Comparison of ENCODE assay signal across 9 cellular contexts in the genomic region with DNA sequence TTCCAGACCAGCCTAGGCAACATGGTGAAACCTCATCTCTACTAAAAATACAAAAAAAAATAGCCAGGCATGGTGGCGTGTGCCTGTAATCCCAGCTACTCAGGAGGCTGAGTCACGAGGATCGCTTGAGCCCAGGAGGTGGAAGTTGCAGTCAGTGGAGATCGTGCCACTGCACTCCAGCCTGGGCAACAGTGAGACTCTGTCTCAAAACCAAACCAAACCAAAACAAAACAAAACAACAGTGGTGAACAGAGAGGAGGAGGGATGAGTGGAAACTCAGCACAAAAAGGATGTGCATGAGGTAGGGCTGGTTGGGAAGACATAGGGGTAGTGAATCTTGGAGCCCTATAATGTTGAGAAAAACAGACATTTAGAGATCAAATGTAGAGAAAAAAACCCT. TPM values are rescaled to one million over a fixed set of nuclear protein-coding genes. Genes with fewer than 3 reads are reported as not detected.
"Had no signal": no experiment of that assay in that cellular context is flagged by ENCODE, and none has a peak within 500 bp of the region (broad histone marks: within the 10 kb centered on the region; RNA-seq: fewer than 3 reads in every experiment).

No MANE protein-coding gene starts in this region.

RNA-seq across cellular contexts. Expression of a gene that starts 48.5 kb away (rescaled TPM):
- total RNA-seq: activated CD8-positive, alpha-beta T cell treated with anti-CD3 and anti-CD28 coated beads for 36 hours; activated T-cell treated with anti-CD3 and anti-CD28 coated beads, Interleukin-2, amount 50 U/mL, for 72 hours; dermis microvascular lymphatic vessel endothelial cell; endodermal cell; heart left ventricle; left lung; ovary; temporal lobe; upper lobe of left lung had no signal
- polyA plus RNA-seq: heart left ventricle, ovary had no signal
